Comparison of ENCODE assay signal across 7 cellular contexts in genomic region chrY:24613891-24614290, GRCh38. TPM values are rescaled to one million over a fixed set of nuclear protein-coding genes. Genes with fewer than 3 reads are reported as not detected.
"Had no signal": no experiment of that assay in that cellular context is flagged by ENCODE, and none has a peak within 500 bp of the region (broad histone marks: within the 10 kb centered on the region; RNA-seq: fewer than 3 reads in every experiment).

No MANE protein-coding gene starts in this region.

RNA-seq across cellular contexts. Expression of gene BPY2B, which starts 3.9 kb away (rescaled TPM):
- total RNA-seq: GM23248, GM23338, H1, H4, H7, H9, HFFc6 had no signal
